32 cellular contexts compared by ENCODE assay signal in the genomic region with DNA sequence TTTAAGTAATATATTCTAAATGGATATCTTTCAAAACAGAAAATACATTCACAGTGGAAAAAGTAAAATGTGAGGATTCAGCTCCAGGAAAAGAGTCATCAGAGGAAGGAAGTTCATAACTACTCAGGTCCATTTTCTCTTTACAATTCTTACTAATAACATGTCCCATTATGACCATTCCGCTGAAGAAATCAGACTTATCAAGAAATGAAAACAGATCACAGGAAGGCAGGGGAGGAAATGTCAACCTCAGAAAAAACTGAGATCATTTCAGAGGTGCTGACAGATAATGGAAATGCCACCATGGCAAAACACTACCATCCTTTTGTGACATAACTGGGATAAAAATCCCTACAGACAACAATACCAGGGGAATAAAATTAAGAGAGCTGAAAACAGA.
"Had no signal": no experiment of that assay in that cellular context is flagged by ENCODE, and none has a peak within 500 bp of the region (broad histone marks: within the 10 kb centered on the region; RNA-seq: fewer than 3 reads in every experiment).

No MANE protein-coding gene starts in this region.

- H3K36me3 ChIP-seq: ascending aorta, breast epithelium, cardiac muscle cell, colonic mucosa, heart left ventricle had no signal

- H3K4me1 ChIP-seq: breast epithelium, colonic mucosa had no signal

- ATAC-seq: activated naive CD4-positive, alpha-beta T cell treated with anti-CD3 and anti-CD28 coated beads, Interleukin-2, amount 50 U/mL, for 72 hours; activated T-cell treated with anti-CD3 and anti-CD28 coated beads, Interleukin-2, amount 50 U/mL, for 72 hours; effector memory CD8-positive, alpha-beta T cell; esophagus mucosa; heart left ventricle; T-helper 17 cell; WTC11 had no signal

- H3K4me3 ChIP-seq: ascending aorta, breast epithelium, cardiac muscle cell, colonic mucosa, heart left ventricle had no signal

- H3K9me3 ChIP-seq: ascending aorta, breast epithelium, colonic mucosa, heart left ventricle had no signal

- H3K27me3 ChIP-seq: ascending aorta, breast epithelium, cardiac muscle cell, colonic mucosa, heart left ventricle had no signal

- DNase-seq: activated CD4-positive, alpha-beta memory T cell treated with anti-CD3 and anti-CD28 coated beads, Interleukin-2, amount 10 ng/mL, durations not matched to agents 7 days and 5 days; activated CD4-positive, alpha-beta T cell treated with anti-CD3 and anti-CD28 coated beads for 1 hour; activated CD4-positive, alpha-beta T cell treated with anti-CD3 and anti-CD28 coated beads for 4 hours; activated CD4-positive, alpha-beta T cell treated with anti-CD3 and anti-CD28 coated beads, Interleukin-2, amount 10 ng/mL, durations not matched to agents 7 days and 5 days; activated CD4-positive, alpha-beta T cell treated with anti-CD3 and anti-CD28 coated beads, Interleukin-2, amount 50 U/mL, for 4 hours; activated CD8-positive, alpha-beta memory T cell treated with anti-CD3 and anti-CD28 coated beads, Interleukin-2, amount 50 U/mL, for 48 hours; activated gamma-delta T cell; activated naive CD4-positive, alpha-beta T cell; activated naive CD4-positive, alpha-beta T cell treated with anti-CD3 and anti-CD28 coated beads, Interleukin-2, amount 10 ng/mL, durations not matched to agents 7 days and 5 days; activated naive CD8-positive, alpha-beta T cell treated with anti-CD3 and anti-CD28 coated beads, Interleukin-2, amount 10 ng/mL, durations not matched to agents 7 days and 5 days; activated T-cell treated with anti-CD3 and anti-CD28 coated beads for 4 hours; activated T-cell treated with anti-CD3 and anti-CD28 coated beads, Interleukin-2, amount 50 U/mL, for 24 hours; activated T-cell treated with anti-CD3 and anti-CD28 coated beads, Interleukin-2, amount 50 U/mL, for 72 hours; central memory CD4-positive, alpha-beta T cell; cerebellar nuclear complex; colonic mucosa; effector CD4-positive, alpha-beta T cell; effector memory CD8-positive, alpha-beta T cell; foreskin fibroblast; glutamatergic neuron; heart left ventricle; T-helper 1 cell; T-helper 17 cell; T1000 had no signal

- H3K27ac ChIP-seq: cardiac muscle cell, colonic mucosa, epithelial cell of prostate, heart left ventricle, VCaP had no signal
